In genomic region chr11:128515766-128516466, GRCh38 we compare ENCODE assay signal across 12 cellular contexts.
DNase-seq lines count a peak whose midpoint lies in the region; ATAC-seq, FAIRE-seq and TF ChIP-seq lines count a peak whose summit lies in the region.
"Had no signal": no experiment of that assay in that cellular context is flagged by ENCODE, and none has a peak within 500 bp of the region (broad histone marks: within the 10 kb centered on the region; RNA-seq: fewer than 3 reads in every experiment).

No MANE protein-coding gene starts in this region.

- DNase-seq in HepG2 (ENCODE audit: low spot score) = no peak
- DNase-seq in amniotic epithelial cell (ENCODE audit: low read depth) = peak; percentile 39
- DNase-seq in vagina (ENCODE audit: extremely low spot score in 2 of 2) = no peak
- no peak for DNase-seq in NCI-H2029 (lab: John Stamatoyannopoulos, UW)
- no peak for DNase-seq in ovary
- no peak for DNase-seq in DMS79 treated with DMSO at 0.1 percent for 48 hours (lab: John Stamatoyannopoulos, UW)
- DNase-seq: hypothalamus, NCI-H345 had no signal

- H3K36me3 ChIP-seq in liver (ENCODE audit: control insufficient read depth in 4 of 4, insufficient read depth in 3 of 4, low read depth in 1 of 4, low read length in 3 of 4) (no peaks in the 10 kb centered on the region), HepG2 (replicated peaks in 1 of 2; ENCODE audit: control insufficient read depth in 1 of 2, insufficient read depth in 2 of 2, low read length in 2 of 2) (no peaks in the 10 kb centered on the region), muscle layer of duodenum (ENCODE audit: control insufficient read depth in 1 of 2, insufficient read depth in 2 of 2, low read length in 2 of 2) (peaks cover 0 to 7% of the 10 kb centered on the region in 2 donors), vagina (no peaks in the 10 kb centered on the region), ovary (no peaks in the 10 kb centered on the region)
- H3K36me3 ChIP-seq: cardiac muscle cell had no signal

- ATAC-seq in HepG2 = no peak

- WGBS in liver = 62% methylated on average over 7 of the region's 7 CpGs
- WGBS in HepG2 (ENCODE audit: low lambda C conversion rate) = 9% methylated on average over 7 of the region's 7 CpGs
- 5 to 12% (median 8%) methylated on average over 7 of the region's 7 CpGs for WGBS in ovary, 3 donors

- H3K27ac ChIP-seq in liver (ENCODE audit: low read depth in 1 of 2, low read length in 2 of 2) (peak overlapping the region; percentile 4 to 64), HepG2 (ENCODE audit: extremely low read length, insufficient read depth, low read length) (no peak overlapping the region), muscle layer of duodenum (ENCODE audit: low read length) (peak overlapping the region; percentile 85), vagina (peak overlapping the region; percentile 98), ovary (peak overlapping the region in 1 of 2 donors; percentile 51)
- H3K27ac ChIP-seq: cardiac muscle cell, VCaP had no signal

- TF ChIP-seq EP300 in HepG2 (IDR thresholded peaks at IDR 0.05; ENCODE audit: low read depth in 2 of 2, low read length in 2 of 2) (no peak), HepG2 (CRISPR knock-in tag; IDR thresholded peaks at IDR 0.05; ENCODE audit: borderline replicate concordance) (no peak), ovary (IDR thresholded peaks at IDR 0.05) (no peak)

- H3K79me2 ChIP-seq in HepG2 (ENCODE audit: insufficient read depth, low read length) = no peaks in the 10 kb centered on the region

- no peak for FAIRE-seq in HepG2 (lab: Jason Lieb, UNC)

- POLR2A ChIA-PET in HepG2 (lab: Yijun Ruan, JAX) = no interaction called here

- H3K27me3 ChIP-seq in liver (ENCODE audit: control insufficient read depth in 4 of 4, insufficient read depth in 4 of 4, low read length in 3 of 4) (no peaks in the 10 kb centered on the region), HepG2 (ENCODE audit: control insufficient read depth in 1 of 2, insufficient read depth in 2 of 2, low read length in 2 of 2) (0 out of 5 replicates have a peak, but pooled peaks cover 0 to 2% of the 10 kb centered on the region in 2 experiments), muscle layer of duodenum (ENCODE audit: low read depth, low read length) (no peaks in the 10 kb centered on the region), vagina (no peaks in the 10 kb centered on the region), ovary (no peaks in the 10 kb centered on the region)

- H3K9ac ChIP-seq in liver (ENCODE audit: low read depth in 1 of 2, low read length in 2 of 2) (peak overlapping the region; percentile 6 to 58), HepG2 (ENCODE audit: insufficient read depth, low read depth, low read length) (no peak overlapping the region)

- TF ChIP-seq POLR2A in HepG2 (IDR thresholded peaks at IDR 0.05; ENCODE audit: insufficient read depth in 1 of 2, low read depth in 2 of 2, low read length in 2 of 2) (no peak), vagina (IDR thresholded peaks at IDR 0.05) (no peak), ovary (IDR thresholded peaks at IDR 0.05) (no peak)

- no peaks in the 10 kb centered on the region for H4K20me1 ChIP-seq in HepG2 (ENCODE audit: insufficient read depth, low read length)

- H2AFZ ChIP-seq in HepG2 (ENCODE audit: low read length) = no peak overlapping the region

- H3K9me3 ChIP-seq in liver (ENCODE audit: control insufficient read depth in 4 of 4, low read length in 3 of 4) = no peaks in the 10 kb centered on the region
- H3K9me3 ChIP-seq in HepG2 (ENCODE audit: low read length) = no peaks in the 10 kb centered on the region
- no peaks in the 10 kb centered on the region for H3K9me3 ChIP-seq in muscle layer of duodenum (ENCODE audit: control insufficient read depth in 1 of 2, low read length in 2 of 2)
- H3K9me3 ChIP-seq in vagina = no peaks in the 10 kb centered on the region
- no peaks in the 10 kb centered on the region for H3K9me3 ChIP-seq in ovary

- TF ChIP-seq CTCF in liver (IDR thresholded peaks at IDR 0.05; ENCODE audit: low read depth, low read length, missing input control) = no peak
- no peak for TF ChIP-seq CTCF in HepG2 (CRISPR knock-in tag; IDR thresholded peaks at IDR 0.05)
- TF ChIP-seq CTCF in vagina (IDR thresholded peaks at IDR 0.05) = no peak
- TF ChIP-seq CTCF in ovary (IDR thresholded peaks at IDR 0.05) = no peak

- H3K4me3 ChIP-seq in liver (ENCODE audit: low read depth in 1 of 3, low read length in 3 of 3) (peak overlapping the region in 1 of 3 donors; percentile 9), HepG2 (replicated peaks in 1 of 3; ENCODE audit: insufficient read depth in 1 of 3, low read depth in 2 of 3, low read length in 3 of 3) (no peak overlapping the region), muscle layer of duodenum (ENCODE audit: low read depth in 1 of 2, low read length in 2 of 2) (peak overlapping the region in 1 of 2 donors; percentile 89), vagina (peak overlapping the region; percentile 68 to 83), ovary (no peak overlapping the region)
- H3K4me3 ChIP-seq: cardiac muscle cell had no signal

- CTCF ChIA-PET in HepG2 (lab: Yijun Ruan, JAX; ENCODE audit: low intra/inter-chr PET ratio, low total read pairs) = no interaction called here

- intact Hi-C loops in HepG2 (cut with micrococcal nuclease; ENCODE audit: unreplicated experiment) (no loop called here), vagina (cut with DNase I) (no loop called here), ovary (cut with DNase I) (no loop called here)

- H3K4me2 ChIP-seq in HepG2 (ENCODE audit: low read depth, low read length) = no peak overlapping the region

- BruUV-seq in HepG2 (replicated peaks; lab: Mats Ljungman, UMichigan) = no TSS peak

- no peak for TF ChIP-seq RAD21 in liver (IDR thresholded peaks at IDR 0.05)
- no peak for TF ChIP-seq RAD21 in HepG2 (CRISPR knock-in tag; IDR thresholded peaks at IDR 0.05)

- in situ Hi-C loops in HepG2 (cut with HindIII; ENCODE audit: extremely low pct_ligation_motif_present, low pct_unique_long_range_greater_than_20kb) = no loop called here

- no peaks in the 10 kb centered on the region for H3K4me1 ChIP-seq in liver (ENCODE audit: control insufficient read depth in 4 of 4, insufficient read depth in 4 of 4, low read length in 3 of 4)
- H3K4me1 ChIP-seq in HepG2 (ENCODE audit: insufficient read depth, low read length) = no peaks in the 10 kb centered on the region
- H3K4me1 ChIP-seq in muscle layer of duodenum (ENCODE audit: control insufficient read depth in 1 of 2, insufficient read depth in 2 of 2, low read length in 2 of 2) = peaks cover 7 to 29% of the 10 kb centered on the region in 2 donors
- H3K4me1 ChIP-seq in vagina = peaks cover 75% of the 10 kb centered on the region
- H3K4me1 ChIP-seq in ovary (ENCODE audit: insufficient read depth) = peaks cover 36% of the 10 kb centered on the region

TF ChIP-seq in liver, 16 proteins besides CTCF, POLR2A, EP300 and RAD21:
- TF ChIP-seq FOXA2 (IDR thresholded peaks at IDR 0.05) (no peak), NR2F2 (IDR thresholded peaks at IDR 0.05) (peak; percentile 39), YY1 (IDR thresholded peaks at IDR 0.05) (no peak)

TF ChIP-seq in HepG2, 621 proteins besides CTCF, POLR2A, EP300 and RAD21 (continues in another document):
- no peak for TF ChIP-seq ZBTB44 (CRISPR knock-in tag; IDR thresholded peaks at IDR 0.05)
- no peak for TF ChIP-seq ZNF430 (CRISPR knock-in tag; IDR thresholded peaks at IDR 0.05)
- TF ChIP-seq SMARCE1 (IDR thresholded peaks at IDR 0.05; ENCODE audit: borderline replicate concordance) = no peak

Comparison
In these comparisons a context has a peak if more than half of its experiments do, and no peak if none do; other contexts are left out.
1. H3K4me3 ChIP-seq: peak in vagina (2 of 2); none in HepG2 (0 of 3) and ovary (single experiment).